1 cellular context compared by ENCODE assay signal in the genomic region with DNA sequence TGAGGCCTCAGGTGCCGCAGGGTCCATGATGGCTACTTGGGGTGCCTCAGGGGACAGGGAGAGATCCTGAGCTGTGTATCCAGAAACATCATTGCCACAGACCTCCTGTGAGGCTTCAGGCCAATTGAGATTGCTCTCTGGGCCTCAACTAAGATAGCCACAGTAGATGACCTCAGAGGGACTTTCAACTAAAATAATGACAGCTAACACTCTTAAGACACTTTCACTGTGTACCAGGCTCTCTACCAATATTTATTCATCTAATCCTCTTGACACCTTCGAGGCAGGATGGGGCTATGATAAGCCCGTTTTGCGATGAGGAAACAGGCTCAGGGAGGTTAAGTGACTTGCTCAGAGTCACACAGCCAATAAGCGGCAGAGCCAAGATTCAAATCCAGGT.
TF ChIP-seq lines count a peak whose summit lies in the region.

No MANE protein-coding gene starts in this region.

TF ChIP-seq in K562, 482 proteins besides CTCF, POLR2A, EP300 and RAD21:
- TF ChIP-seq ZFP36 (IDR thresholded peaks at IDR 0.05; ENCODE audit: low read depth, low read length, partially characterized antibody) (peak; percentile 9), ZNF212 (CRISPR knock-in tag; IDR thresholded peaks at IDR 0.05) (no peak), RBM25 (IDR thresholded peaks at IDR 0.05; ENCODE audit: low read depth, low read length, severe bottlenecking) (peak; percentile 30)
TF ChIP-seq in K562: peak in this region for 2.
